In genomic region chr2:230999477-230999876, GRCh38 we compare ENCODE assay signal across 32 cellular contexts. TPM values are rescaled to one million over a fixed set of nuclear protein-coding genes. Genes with fewer than 3 reads are reported as not detected.
"Had no signal": no experiment of that assay in that cellular context is flagged by ENCODE, and none has a peak within 500 bp of the region (broad histone marks: within the 10 kb centered on the region; RNA-seq: fewer than 3 reads in every experiment).

No MANE protein-coding gene starts in this region.

- H3K4me3 Mint-ChIP-seq: activated CD4-positive, alpha-beta T cell treated with anti-CD3 and anti-CD28 coated beads for 36 hours; activated CD4-positive, alpha-beta T cell treated with anti-CD3 and anti-CD28 coated beads, Interleukin-2, amount 10 ng/mL, durations not matched to agents 7 days and 5 days; activated CD8-positive, alpha-beta T cell treated with anti-CD3 and anti-CD28 coated beads, Interleukin-2, amount 10 ng/mL, durations not matched to agents 7 days and 5 days; activated naive CD4-positive, alpha-beta T cell treated with anti-CD3 and anti-CD28 coated beads, Interleukin-2, amount 50 U/mL, for 24 hours; activated naive CD8-positive, alpha-beta T cell treated with anti-CD3 and anti-CD28 coated beads, Interleukin-2, amount 10 ng/mL, durations not matched to agents 7 days and 5 days; activated T-cell treated with anti-CD3 and anti-CD28 coated beads, Interleukin-2, amount 50 U/mL, for 24 hours; T-helper 1 cell treated with Interleukin-12 subunit alpha and Interleukin-12 subunit beta and Interleukin-4 antibody, amounts not matched to agents 30 μg/mL and 1 μg/mL, for 36 hours; T-helper 2 cell treated with Interferon-gamma antibody and Interleukin-4, amounts not matched to agents 5 μg/mL and 100 μg/mL, for 36 hours; WTC11 had no signal

- FAIRE-seq: TTC549 had no signal

- H3K27ac Mint-ChIP-seq: activated CD4-positive, alpha-beta T cell treated with anti-CD3 and anti-CD28 coated beads for 36 hours; activated CD4-positive, alpha-beta T cell treated with anti-CD3 and anti-CD28 coated beads, Interleukin-2, amount 10 ng/mL, durations not matched to agents 7 days and 5 days; activated CD8-positive, alpha-beta T cell treated with anti-CD3 and anti-CD28 coated beads, Interleukin-2, amount 10 ng/mL, durations not matched to agents 7 days and 5 days; activated naive CD4-positive, alpha-beta T cell treated with anti-CD3 and anti-CD28 coated beads, Interleukin-2, amount 50 U/mL, for 24 hours; activated naive CD8-positive, alpha-beta T cell treated with anti-CD3 and anti-CD28 coated beads, Interleukin-2, amount 10 ng/mL, durations not matched to agents 7 days and 5 days; activated T-cell treated with anti-CD3 and anti-CD28 coated beads, Interleukin-2, amount 50 U/mL, for 24 hours; activated T-helper 2 cell treated with anti-CD3 and anti-CD28 coated beads, Interferon-gamma antibody, Interleukin-2, Interleukin-4, amounts not matched to agents 10 μg/mL and 5 μg/mL and 100 μg/mL, durations not matched to agents 14 hours and 24 hours and 36 hours; T-helper 1 cell treated with Interleukin-12 subunit alpha and Interleukin-12 subunit beta and Interleukin-4 antibody, amounts not matched to agents 30 μg/mL and 1 μg/mL, for 36 hours; T-helper 2 cell treated with Interferon-gamma antibody and Interleukin-4, amounts not matched to agents 5 μg/mL and 100 μg/mL, for 36 hours; WTC11 had no signal

- H3K4me1 Mint-ChIP-seq: activated CD4-positive, alpha-beta T cell treated with anti-CD3 and anti-CD28 coated beads for 36 hours; activated CD4-positive, alpha-beta T cell treated with anti-CD3 and anti-CD28 coated beads, Interleukin-2, amount 10 ng/mL, durations not matched to agents 7 days and 5 days; activated naive CD4-positive, alpha-beta T cell treated with anti-CD3 and anti-CD28 coated beads, Interleukin-2, amount 50 U/mL, for 24 hours; activated naive CD8-positive, alpha-beta T cell treated with anti-CD3 and anti-CD28 coated beads, Interleukin-2, amount 10 ng/mL, durations not matched to agents 7 days and 5 days had no signal

- H3K9ac ChIP-seq: SK-N-SH had no signal

- H3K27me3 ChIP-seq: ascending aorta, MG63 had no signal

- H3K27ac ChIP-seq: ascending aorta, SJCRH30 had no signal

- H3K4me1 ChIP-seq: ascending aorta had no signal

- H3K9me3 Mint-ChIP-seq: activated CD4-positive, alpha-beta T cell treated with anti-CD3 and anti-CD28 coated beads, Interleukin-2, amount 10 ng/mL, durations not matched to agents 7 days and 5 days; activated naive CD4-positive, alpha-beta T cell treated with anti-CD3 and anti-CD28 coated beads, Interleukin-2, amount 50 U/mL, for 24 hours; activated T-helper 2 cell treated with anti-CD3 and anti-CD28 coated beads, Interferon-gamma antibody, Interleukin-2, Interleukin-4, amounts not matched to agents 10 μg/mL and 5 μg/mL and 100 μg/mL, durations not matched to agents 14 hours and 24 hours and 36 hours; T-helper 2 cell treated with Interferon-gamma antibody and Interleukin-4, amounts not matched to agents 5 μg/mL and 100 μg/mL, for 36 hours had no signal

- H3K36me3 ChIP-seq: ascending aorta, MG63, SJCRH30 had no signal

- H3K9me3 ChIP-seq: ascending aorta, MG63, SK-N-SH had no signal

- H3K4me2 ChIP-seq: SK-N-SH had no signal

- H3K36me3 Mint-ChIP-seq: activated naive CD4-positive, alpha-beta T cell treated with anti-CD3 and anti-CD28 coated beads, Interleukin-2, amount 50 U/mL, for 24 hours; activated naive CD8-positive, alpha-beta T cell treated with anti-CD3 and anti-CD28 coated beads, Interleukin-2, amount 10 ng/mL, durations not matched to agents 7 days and 5 days; WTC11 had no signal

- H3K4me3 ChIP-seq: ascending aorta, MG63 had no signal

- ATAC-seq: activated CD4-positive, alpha-beta T cell treated with anti-CD3 and anti-CD28 coated beads for 36 hours; activated CD4-positive, CD25-positive, alpha-beta regulatory T cell treated with anti-CD3 and anti-CD28 coated beads, Interleukin-2, amount 50 U/mL, for 24 hours; activated CD8-positive, alpha-beta T cell treated with anti-CD3 and anti-CD28 coated beads, Interleukin-2, amount 10 ng/mL, durations not matched to agents 7 days and 5 days had no signal

- DNase-seq: activated CD4-positive, alpha-beta T cell treated with anti-CD3 and anti-CD28 coated beads for 36 hours; activated CD4-positive, alpha-beta T cell treated with anti-CD3 and anti-CD28 coated beads, Interleukin-2, amount 10 ng/mL, durations not matched to agents 7 days and 5 days; activated CD4-positive, alpha-beta T cell treated with anti-CD3 and anti-CD28 coated beads, Interleukin-2, amount 50 U/mL, for 48 hours; activated CD8-positive, alpha-beta T cell treated with anti-CD3 and anti-CD28 coated beads, Interleukin-2, amount 10 ng/mL, durations not matched to agents 7 days and 5 days; activated gamma-delta T cell; activated naive CD4-positive, alpha-beta T cell treated with Interleukin-2 at 50 U/mL for 16 hours; activated naive CD8-positive, alpha-beta T cell treated with anti-CD3 and anti-CD28 coated beads, Interleukin-2, amount 10 ng/mL, durations not matched to agents 7 days and 5 days; activated T-cell treated with anti-CD3 and anti-CD28 coated beads, Interleukin-2, amount 50 U/mL, for 24 hours; amygdala; Karpas-422; MG63; NCI-H1092; NCI-H1436 treated with DMSO at 0.1 percent for 48 hours; NCI-H1694 treated with DMSO at 0.1 percent for 48 hours; NCI-H2029; NCI-H345; NCI-H524 treated with DMSO at 0.1 percent for 48 hours; SHP77; SK-N-SH had no signal

RNA-seq across cellular contexts. Expression of gene SPATA3, which starts 3.6 kb away (rescaled TPM):
- total RNA-seq: activated naive CD8-positive, alpha-beta T cell treated with anti-CD3 and anti-CD28 coated beads, Interleukin-2, amount 10 ng/mL, durations not matched to agents 7 days and 5 days; activated T-helper 2 cell treated with anti-CD3 and anti-CD28 coated beads, Interferon-gamma antibody, Interleukin-2, Interleukin-4, amounts not matched to agents 10 μg/mL and 5 μg/mL and 100 μg/mL, durations not matched to agents 14 hours and 24 hours and 36 hours; ascending aorta; cardiac septum; NCI-H460; RPMI7951; SJCRH30; WTC11 had no signal
- polyA plus RNA-seq: adipose tissue, SK-N-SH had no signal

RNA-seq across cellular contexts. Expression of gene C2orf72, which starts 37.8 kb away (rescaled TPM):
- total RNA-seq: SJCRH30 had no signal
